1 cellular context compared by ENCODE assay signal in genomic region chr3:71307884-71308697, GRCh38.
TF ChIP-seq lines count a peak whose summit lies in the region.

No MANE protein-coding gene starts in this region.

TF ChIP-seq in HepG2, 621 proteins besides CTCF, POLR2A, EP300 and RAD21 (continued from another document):
- TF ChIP-seq, protein P1, sequence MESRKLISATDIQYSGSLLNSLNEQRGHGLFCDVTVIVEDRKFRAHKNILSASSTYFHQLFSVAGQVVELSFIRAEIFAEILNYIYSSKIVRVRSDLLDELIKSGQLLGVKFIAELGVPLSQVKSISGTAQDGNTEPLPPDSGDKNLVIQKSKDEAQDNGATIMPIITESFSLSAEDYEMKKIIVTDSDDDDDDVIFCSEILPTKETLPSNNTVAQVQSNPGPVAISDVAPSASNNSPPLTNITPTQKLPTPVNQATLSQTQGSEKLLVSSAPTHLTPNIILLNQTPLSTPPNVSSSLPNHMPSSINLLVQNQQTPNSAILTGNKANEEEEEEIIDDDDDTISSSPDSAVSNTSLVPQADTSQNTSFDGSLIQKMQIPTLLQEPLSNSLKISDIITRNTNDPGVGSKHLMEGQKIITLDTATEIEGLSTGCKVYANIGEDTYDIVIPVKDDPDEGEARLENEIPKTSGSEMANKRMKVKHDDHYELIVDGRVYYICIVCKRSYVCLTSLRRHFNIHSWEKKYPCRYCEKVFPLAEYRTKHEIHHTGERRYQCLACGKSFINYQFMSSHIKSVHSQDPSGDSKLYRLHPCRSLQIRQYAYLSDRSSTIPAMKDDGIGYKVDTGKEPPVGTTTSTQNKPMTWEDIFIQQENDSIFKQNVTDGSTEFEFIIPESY (CRISPR knock-in tag; IDR thresholded peaks at IDR 0.05) = peak; percentile 51; the same call in 1 of the 2 replicates
- no peak for TF ChIP-seq ZSCAN29 (CRISPR knock-in tag; conservative IDR thresholded peaks at IDR 0.05)
- TF ChIP-seq HNRNPK (IDR thresholded peaks at IDR 0.05; ENCODE audit: low read depth, low read length, poor library complexity, severe bottlenecking) = no peak
- TF ChIP-seq FOXP1 (IDR thresholded peaks at IDR 0.05) = no peak
- TF ChIP-seq FOXP1 (CRISPR knock-in tag; IDR thresholded peaks at IDR 0.05) = no peak
- no peak for TF ChIP-seq ZNF788 (CRISPR knock-in tag; IDR thresholded peaks at IDR 0.05; ENCODE audit: borderline replicate concordance)
- no peak for TF ChIP-seq PHF21A (CRISPR knock-in tag; IDR thresholded peaks at IDR 0.05)
- no peak for TF ChIP-seq ZNF598 (CRISPR knock-in tag; IDR thresholded peaks at IDR 0.05; ENCODE audit: borderline replicate concordance)
- no peak for TF ChIP-seq ZMYM3 (CRISPR knock-in tag; IDR thresholded peaks at IDR 0.05)
- TF ChIP-seq CREM (IDR thresholded peaks at IDR 0.05) = no peak
- TF ChIP-seq CREM (CRISPR knock-in tag; IDR thresholded peaks at IDR 0.05) = no peak
- no peak for TF ChIP-seq LCORL (IDR thresholded peaks at IDR 0.05)
- TF ChIP-seq LCORL (CRISPR knock-in tag; IDR thresholded peaks at IDR 0.05) = no peak
TF ChIP-seq in HepG2: peak in this region for 3.
